19 cellular contexts compared by ENCODE assay signal in genomic region chr18:51097046-51097822, GRCh38.
DNase-seq lines count a peak whose midpoint lies in the region; ATAC-seq, FAIRE-seq and TF ChIP-seq lines count a peak whose summit lies in the region.
"Had no signal": no experiment of that assay in that cellular context is flagged by ENCODE, and none has a peak within 500 bp of the region (broad histone marks: within the 10 kb centered on the region; RNA-seq: fewer than 3 reads in every experiment).

No MANE protein-coding gene starts in this region.

- in situ Hi-C loops in GM12878 (cut with MboI), result no loop called here

- H3K18ac ChIP-seq in H9 (ENCODE audit: insufficient read length, low read depth, low read length), result no peak overlapping the region

- H2BK20ac ChIP-seq in H9 (ENCODE audit: low read depth, low read length, poor library complexity, severe bottlenecking), result no peak overlapping the region

- H3K9me3 ChIP-seq in MM.1S (replicated peaks; ENCODE audit: insufficient read depth, low read length) (no peaks in the 10 kb centered on the region), GM12878 (replicated peaks; ENCODE audit: control insufficient read depth, insufficient read depth, low read length) (no peaks in the 10 kb centered on the region), H9 (ENCODE audit: control insufficient read depth, low read depth, low read length) (no peaks in the 10 kb centered on the region)

- H3K27ac ChIP-seq in MM.1S (ENCODE audit: low read length) (peak overlapping the region; percentile 6; the same call in 1 of the 2 replicates), GM12878 (ENCODE audit: control insufficient read depth, insufficient read depth) (peak overlapping the region; percentile 17), H9 (ENCODE audit: insufficient read length, low read depth, low read length) (no peak overlapping the region)
- H3K27ac ChIP-seq: 22Rv1 had no signal

- no peak overlapping the region; the same call in 1 of the 2 replicates for H2BK15ac ChIP-seq in H9 (ENCODE audit: low read depth, low read length)

- H2AFZ ChIP-seq in MM.1S (ENCODE audit: low read length), result no peak overlapping the region
- H2AFZ ChIP-seq in GM12878 (ENCODE audit: control insufficient read depth, low read depth, low read length), result no peak overlapping the region
- no peak overlapping the region for H2AFZ ChIP-seq in H9 (ENCODE audit: low read length)

- H4K8ac ChIP-seq in H9 (replicated peaks; ENCODE audit: insufficient read length, low read depth, low read length), result no peak overlapping the region

- no peak overlapping the region for H3K14ac ChIP-seq in H9 (ENCODE audit: insufficient read depth, low read length)

- peaks cover 0 to 9% of the 10 kb centered on the region in 2 donors for H3K9me3 Mint-ChIP-seq in stimulated activated naive B cell treated with anti-CD40 and anti-IgM and Interleukin-4, amounts not matched to agents 10 μg/mL and 1 μg/mL and 100 μg/mL, for 72 hours
- H3K9me3 Mint-ChIP-seq in H9, result peaks cover 5 to 14% of the 10 kb centered on the region in 2 experiments; a peak in 4 of 5 replicates

- TF ChIP-seq CTCF in MM.1S (IDR thresholded peaks at IDR 0.05; ENCODE audit: low read length), result no peak
- no peak for TF ChIP-seq CTCF in GM12878 (IDR thresholded peaks at IDR 0.05 in 2 of 3, conservative IDR thresholded peaks at IDR 0.05 in 1 of 3; ENCODE audit: control insufficient read depth in 2 of 3, extremely low read depth in 1 of 3, insufficient read depth in 1 of 3, low read depth in 3 of 3, low read length in 3 of 3)
- no peak for TF ChIP-seq CTCF in H9 (conservative IDR thresholded peaks at IDR 0.05)

- peaks cover 7 to 16% of the 10 kb centered on the region in 2 donors for H3K27me3 Mint-ChIP-seq in stimulated activated naive B cell treated with anti-CD40 and anti-IgM and Interleukin-4, amounts not matched to agents 10 μg/mL and 1 μg/mL and 100 μg/mL, for 72 hours
- no peaks in the 10 kb centered on the region; the same call in 1 of the 2 replicates for H3K27me3 Mint-ChIP-seq in H9 (ENCODE audit: low read depth)
- H3K27me3 Mint-ChIP-seq: T-helper 17 cell had no signal

- SMC1A ChIA-PET in GM12878 (lab: Charles Lee; ENCODE audit: uncharacterized antibody, unreplicated experiment), result interaction anchor here (1.0 to 2.6 kb wide), 7 partner anchors 11 to 276 kb away, joined by 3 to 13 read pairs (median 5); no protein-coding TSS in a partner anchor

- H3K56ac ChIP-seq in H9 (ENCODE audit: insufficient read length, low read depth, low read length), result no peak overlapping the region

- peaks cover 18% of the 10 kb centered on the region for H3K4me1 ChIP-seq in MM.1S (ENCODE audit: low read length)
- H3K4me1 ChIP-seq in GM12878 (ENCODE audit: control insufficient read depth, insufficient read depth, low read length), result peaks cover 7% of the 10 kb centered on the region
- no peaks in the 10 kb centered on the region for H3K4me1 ChIP-seq in H9 (ENCODE audit: insufficient read depth, low read length)

- H3K4me2 ChIP-seq in MM.1S (ENCODE audit: low read depth, low read length) (peak overlapping the region; percentile 50), GM12878 (ENCODE audit: control insufficient read depth, insufficient read depth) (peak overlapping the region; percentile 31), H9 (ENCODE audit: insufficient read depth, insufficient read length, low read length) (no peak overlapping the region)

- POLR2A ChIA-PET in GM12878 (lab: Charles Lee), result interaction anchor here (0.6 to 1.8 kb wide), 3 partner anchors 10 to 100 kb away, joined by 3 to 5 read pairs (median 5); partner anchors contain the start of gene MEX3C

- TF ChIP-seq POLR2A in GM12878 (IDR thresholded peaks at IDR 0.05; ENCODE audit: low read depth, low read length), result no peak

- no peak overlapping the region for H2BK5ac ChIP-seq in H9 (ENCODE audit: insufficient read length, low read length)

- no TSS peak for BruUV-seq in GM12878 (replicated peaks; lab: Mats Ljungman, UMichigan)

- WGBS in GM12878 (ENCODE audit: insufficient coverage, insufficient replicate concordance, low lambda C conversion rate, missing lambda C conversion rate), result 63% methylated on average over 6 of the region's 6 CpGs
- WGBS in H9 (ENCODE audit: extremely low coverage, insufficient read length, low lambda C conversion rate), result no CpG with 5 or more reads among the region's 6 CpGs

- ATAC-seq in GM12878 (peak; percentile 85), HG02623 (IDR thresholded peaks at IDR 0.05; ENCODE audit: unreplicated experiment) (no peak)
- ATAC-seq in stimulated activated naive B cell treated with anti-CD40 and anti-IgM and Interleukin-4, amounts not matched to agents 10 μg/mL and 1 μg/mL and 100 μg/mL, for 72 hours (replicated peaks), result peak; percentile 29 to 57
- ATAC-seq: T-helper 17 cell had no signal

- no peak overlapping the region for H3T11ph ChIP-seq in H9 (ENCODE audit: low read length)

- no peak overlapping the region for H2BK12ac ChIP-seq in H9 (ENCODE audit: insufficient read length, low read depth, low read length)

- no peak overlapping the region for H3K4me3 Mint-ChIP-seq in stimulated activated naive B cell treated with anti-CD40 and anti-IgM and Interleukin-4, amounts not matched to agents 10 μg/mL and 1 μg/mL and 100 μg/mL, for 72 hours
- no peak overlapping the region for H3K4me3 Mint-ChIP-seq in H9
- H3K4me3 Mint-ChIP-seq: T-helper 17 cell had no signal

- H3F3A ChIP-seq in MM.1S (ENCODE audit: insufficient read depth, low read length), result no peaks in the 10 kb centered on the region; the same call in 1 of the 2 replicates

- TF ChIP-seq RAD21 in GM12878 (IDR thresholded peaks at IDR 0.05; ENCODE audit: insufficient read depth, low read depth, low read length), result no peak

- H3K27me3 ChIP-seq in MM.1S (replicated peaks; ENCODE audit: insufficient read depth, low read length) (no peaks in the 10 kb centered on the region), GM12878 (replicated peaks in 1 of 2; ENCODE audit: control insufficient read depth in 2 of 2, insufficient read depth in 2 of 2, low read length in 1 of 2) (no peaks in the 10 kb centered on the region), H9 (ENCODE audit: insufficient read depth, low read length) (no peaks in the 10 kb centered on the region)

- no peak overlapping the region for H4K5ac ChIP-seq in H9 (ENCODE audit: insufficient read length, low read depth, low read length)

- H3K27ac Mint-ChIP-seq in stimulated activated naive B cell treated with anti-CD40 and anti-IgM and Interleukin-4, amounts not matched to agents 10 μg/mL and 1 μg/mL and 100 μg/mL, for 72 hours, result peak overlapping the region; percentile 37
- H3K27ac Mint-ChIP-seq in H9, result no peak overlapping the region
- H3K27ac Mint-ChIP-seq: T-helper 17 cell had no signal

- no peaks in the 10 kb centered on the region for H3K79me2 ChIP-seq in MM.1S (ENCODE audit: low read length)
- H3K79me2 ChIP-seq in GM12878 (ENCODE audit: control insufficient read depth, insufficient read depth, low read length), result no peaks in the 10 kb centered on the region
- H3K79me2 ChIP-seq in H9 (ENCODE audit: insufficient read depth, low read length), result no peaks in the 10 kb centered on the region

- no peak overlapping the region for H3K23ac ChIP-seq in H9 (ENCODE audit: insufficient read length, low read depth, low read length)

- H3K36me3 ChIP-seq in MM.1S (replicated peaks; ENCODE audit: insufficient read depth, low read length), result no peaks in the 10 kb centered on the region
- H3K36me3 ChIP-seq in GM12878 (ENCODE audit: control insufficient read depth in 2 of 2, insufficient read depth in 2 of 2, low read length in 1 of 2), result no peaks in the 10 kb centered on the region

- no peaks in the 10 kb centered on the region for H3K9me2 ChIP-seq in MM.1S (replicated peaks; ENCODE audit: insufficient read depth, low read length)

- no peak overlapping the region for H2BK120ac ChIP-seq in H9 (ENCODE audit: low read depth, low read length, poor library complexity, severe bottlenecking)

- peak; percentile 20 for DNase-seq in NOMO-1 treated with DMSO at 0.1 percent for 48 hours (lab: John Stamatoyannopoulos, UW; ENCODE audit: unreplicated experiment)
- DNase-seq in NOMO-1 (lab: John Stamatoyannopoulos, UW; ENCODE audit: unreplicated experiment in 2 of 2), result no peak
- peak; percentile 28 for DNase-seq in MM.1S
- no peak for DNase-seq in GM12878 (ENCODE audit: low read depth, low spot score)
- DNase-seq in stimulated activated naive B cell treated with anti-CD40 and anti-IgM and Interleukin-4, amounts not matched to agents 10 μg/mL and 1 μg/mL and 100 μg/mL, for 72 hours, result no peak
- no peak for DNase-seq in H9
- DNase-seq in C1 segment of cervical spinal cord (lab: John Stamatoyannopoulos, UW), result no peak
- DNase-seq: DMS79 treated with DMSO at 0.1 percent for 48 hours, HCEC 1CT, NCI-H1048, NCI-H1436 treated with DMSO at 0.1 percent for 48 hours, NCI-H2029 treated with DMSO at 0.1 percent for 48 hours, NCI-H2171 treated with DMSO at 0.1 percent for 48 hours, NCI-H748 treated with DMSO at 0.1 percent for 48 hours, SHP77 treated with DMSO at 0.1 percent for 48 hours, T-helper 17 cell had no signal

- TF ChIP-seq EP300 in GM12878 (IDR thresholded peaks at IDR 0.05; ENCODE audit: borderline replicate concordance in 1 of 2, control insufficient read depth in 1 of 2, low read depth in 2 of 2, low read length in 2 of 2), result peak; percentile 44 to 51; a peak in 1 of 4 replicates

- H3K23me2 ChIP-seq in H9 (ENCODE audit: insufficient read length, low read depth, low read length, poor library complexity, severe bottlenecking), result no peaks in the 10 kb centered on the region

- no peak overlapping the region for H2AK5ac ChIP-seq in H9 (ENCODE audit: insufficient read length, low read length)

- H4K91ac ChIP-seq in H9 (ENCODE audit: insufficient read length, low read depth, low read length), result no peak overlapping the region

- H3K9ac ChIP-seq in MM.1S (ENCODE audit: low read length), result no peak overlapping the region
- no peak overlapping the region; the same call in 1 of the 2 replicates for H3K9ac ChIP-seq in GM12878 (ENCODE audit: control insufficient read depth, insufficient read depth, low read length)
- H3K9ac ChIP-seq in H9 (ENCODE audit: extremely low read depth, insufficient read length, low read length), result no peak overlapping the region

- H3K4me1 Mint-ChIP-seq in stimulated activated naive B cell treated with anti-CD40 and anti-IgM and Interleukin-4, amounts not matched to agents 10 μg/mL and 1 μg/mL and 100 μg/mL, for 72 hours, result peaks cover 10 to 22% of the 10 kb centered on the region in 2 donors
- peaks cover 3 to 4% of the 10 kb centered on the region in 2 experiments for H3K4me1 Mint-ChIP-seq in H9
- H3K4me1 Mint-ChIP-seq: T-helper 17 cell had no signal

- intact Hi-C loops in GM12878 (cut with micrococcal nuclease; ENCODE audit: unreplicated experiment), result no loop called here

- FAIRE-seq in GM12878 (lab: Jason Lieb, UNC), result no peak
- FAIRE-seq: G401.6 had no signal

- no peaks in the 10 kb centered on the region for H4K20me1 ChIP-seq in MM.1S (ENCODE audit: insufficient read depth, low read length)
- no peaks in the 10 kb centered on the region for H4K20me1 ChIP-seq in GM12878 (ENCODE audit: control insufficient read depth, insufficient read depth)
- H4K20me1 ChIP-seq in H9 (ENCODE audit: control insufficient read depth, insufficient read depth, insufficient read length), result no peaks in the 10 kb centered on the region

- no peak overlapping the region for H3K4ac ChIP-seq in H9 (ENCODE audit: low read depth, low read length)

- RAD21 ChIA-PET in GM12878 (lab: Charles Lee; ENCODE audit: unreplicated experiment), result interaction anchor here (0.6 to 2.6 kb wide), 5 partner anchors 9 to 100 kb away, joined by 3 to 9 read pairs (median 4); partner anchors contain the start of gene MEX3C

- CTCF ChIA-PET in GM12878 (lab: Yijun Ruan, JAX), result interaction anchor here (0.9 to 2.7 kb wide), 6 partner anchors 10 to 206 kb away, joined by 3 to 13 read pairs (median 6); partner anchors contain the start of gene SMAD4

- H3K79me1 ChIP-seq in H9 (ENCODE audit: insufficient read depth, low read depth, low read length, poor library complexity, severe bottlenecking), result no peaks in the 10 kb centered on the region

- H3K4me3 ChIP-seq in MM.1S (ENCODE audit: low read length), result no peak overlapping the region
- no peak overlapping the region for H3K4me3 ChIP-seq in GM12878

- H3K36me3 Mint-ChIP-seq in stimulated activated naive B cell treated with anti-CD40 and anti-IgM and Interleukin-4, amounts not matched to agents 10 μg/mL and 1 μg/mL and 100 μg/mL, for 72 hours, result peaks cover 4 to 11% of the 10 kb centered on the region in 2 donors
- H3K36me3 Mint-ChIP-seq in H9 (ENCODE audit: insufficient read depth in 1 of 3, low read depth in 3 of 3), result peaks cover 0 to 6% (median 0%) of the 10 kb centered on the region in 3 experiments; a peak in 6 of 7 replicates

Comparison
In these comparisons a context has a peak if more than half of its experiments do, and no peak if none do; other contexts are left out.
1. DNase-seq: peak in NOMO-1 treated with DMSO at 0.1 percent for 48 hours (single experiment) and MM.1S (single experiment); none in NOMO-1 (0 of 2), GM12878 (single experiment), stimulated activated naive B cell treated with anti-CD40 and anti-IgM and Interleukin-4, amounts not matched to agents 10 μg/mL and 1 μg/mL and 100 μg/mL, for 72 hours (single experiment), H9 (single experiment) and C1 segment of cervical spinal cord (0 of 14).